ENCODE assay signal across 27 cellular contexts in genomic region chr16:84074721-84075120, GRCh38. TPM values are rescaled to one million over a fixed set of nuclear protein-coding genes. Genes with fewer than 3 reads are reported as not detected.
"Had no signal": no experiment of that assay in that cellular context is flagged by ENCODE, and none has a peak within 500 bp of the region (broad histone marks: within the 10 kb centered on the region; RNA-seq: fewer than 3 reads in every experiment).

No MANE protein-coding gene starts in this region.

- H3K36me3 ChIP-seq: neural progenitor cell, ovary had no signal

- H3K4me3 ChIP-seq: esophagus squamous epithelium, gastroesophageal sphincter, lower lobe of right lung, neural progenitor cell, ovary, right lobe of liver, spleen, testis, tibial nerve, upper lobe of right lung, vagina had no signal

- DNase-seq: cortex of kidney; esophagus squamous epithelium; foreskin fibroblast; hippocampal formation; lower lobe of right lung; natural killer cell; ovary; right lobe of liver; spleen; stimulated activated CD4-positive, alpha-beta T cell treated with anti-CD3 and anti-CD28 coated beads, Interleukin-15, amount 100 ng/mL, for 24 hours; stimulated activated CD4-positive, alpha-beta T cell treated with anti-CD3 and anti-CD28 coated beads, Interleukin-1b, Interleukin-23, amount 100 ng/mL, for 48 hours; stimulated activated CD4-positive, alpha-beta T cell treated with anti-CD3 and anti-CD28 coated beads, Interleukin-4, amount 100 ng/mL, for 24 hours; stimulated activated naive B cell treated with anti-CD40 and anti-IgM and Interleukin-4, amounts not matched to agents 10 μg/mL and 1 μg/mL and 100 μg/mL, for 72 hours; stimulated activated naive CD8-positive, alpha-beta T cell treated with anti-CD3 and anti-CD28 coated beads, Interleukin-15, amount 100 ng/mL, for 72 hours; testis; upper lobe of right lung had no signal

- ATAC-seq: gastroesophageal sphincter; lower lobe of right lung; natural killer cell; right lobe of liver; stimulated activated naive B cell treated with anti-CD40 and anti-IgM and Interleukin-4, amounts not matched to agents 10 μg/mL and 1 μg/mL and 100 μg/mL, for 72 hours; stimulated activated naive CD8-positive, alpha-beta T cell treated with anti-CD3 and anti-CD28 coated beads, Interleukin-15, amount 100 ng/mL, for 72 hours; upper lobe of right lung had no signal

- H3K9me3 ChIP-seq: esophagus squamous epithelium, gastroesophageal sphincter, lower lobe of right lung, ovary, right lobe of liver, spleen, testis, tibial nerve, upper lobe of right lung, vagina had no signal

- H3K27me3 ChIP-seq: esophagus squamous epithelium, gastroesophageal sphincter, neural progenitor cell, ovary, right lobe of liver, spleen, testis, tibial nerve, upper lobe of right lung, vagina had no signal

- H3K9ac ChIP-seq: neural progenitor cell had no signal

- H3K4me2 ChIP-seq: neural progenitor cell had no signal

- H3K27ac ChIP-seq: esophagus squamous epithelium, gastroesophageal sphincter, lower lobe of right lung, neural progenitor cell, ovary, right lobe of liver, spleen, testis, tibial nerve, upper lobe of right lung, vagina had no signal

- H3K4me1 ChIP-seq: gastroesophageal sphincter, lower lobe of right lung, neural progenitor cell, right lobe of liver, testis, tibial nerve, upper lobe of right lung, vagina had no signal

RNA-seq across cellular contexts. Expression of gene SLC38A8, which starts 32.1 kb away (rescaled TPM):
- total RNA-seq: epithelial cell of proximal tubule, esophagus squamous epithelium, gastroesophageal sphincter, kidney epithelial cell, lower lobe of right lung, mesothelial cell of epicardium, mucosa of gallbladder, myocyte, natural killer cell, posterior vena cava, right lobe of liver, spleen, subcutaneous adipose tissue, tibial nerve, upper lobe of right lung, vagina had no signal
